ENCODE assay signal across 12 cellular contexts in genomic region chr12:29517265-29517664, GRCh38. TPM values are rescaled to one million over a fixed set of nuclear protein-coding genes. Genes with fewer than 3 reads are reported as not detected.
DNase-seq lines count a peak whose midpoint lies in the region; ATAC-seq and TF ChIP-seq lines count a peak whose summit lies in the region.
"Had no signal": no experiment of that assay in that cellular context is flagged by ENCODE, and none has a peak within 500 bp of the region (broad histone marks: within the 10 kb centered on the region; RNA-seq: fewer than 3 reads in every experiment).

No MANE protein-coding gene starts in this region.

- no peak for ATAC-seq in GM19395 (IDR thresholded peaks at IDR 0.05; ENCODE audit: unreplicated experiment)
- ATAC-seq: activated naive CD4-positive, alpha-beta T cell treated with anti-CD3 and anti-CD28 coated beads, Interleukin-2, amount 50 U/mL, for 72 hours had no signal

- intact Hi-C loops in vagina (cut with DNase I), result no loop called here

- no peak overlapping the region for H3K27ac ChIP-seq in vagina

- no peaks in the 10 kb centered on the region for H3K27me3 ChIP-seq in vagina

- no peaks in the 10 kb centered on the region for H3K36me3 ChIP-seq in vagina

- H3K4me3 ChIP-seq in choroid plexus epithelial cell (ENCODE audit: low read depth, low read length) (no peak overlapping the region), vagina (no peak overlapping the region)

- TF ChIP-seq POLR2A in vagina (IDR thresholded peaks at IDR 0.05), result no peak

- H3K9me3 ChIP-seq in vagina, result no peaks in the 10 kb centered on the region

- TF ChIP-seq CTCF in choroid plexus epithelial cell (conservative IDR thresholded peaks at IDR 0.05; ENCODE audit: low read depth, low read length) (peak; percentile 7), vagina (IDR thresholded peaks at IDR 0.05) (no peak)

- no peaks in the 10 kb centered on the region for H3K4me1 ChIP-seq in vagina

- DNase-seq in NCI-H748 (lab: John Stamatoyannopoulos, UW; ENCODE audit: unreplicated experiment) (peak; percentile 11), NCI-H748 treated with DMSO at 0.1 percent for 48 hours (lab: John Stamatoyannopoulos, UW) (no peak), NCI-H1105 (lab: John Stamatoyannopoulos, UW) (peak; percentile 23), choroid plexus epithelial cell (ENCODE audit: low read depth) (no peak), pons (ENCODE audit: low spot score) (peak; percentile 50), vagina (ENCODE audit: extremely low spot score in 2 of 2) (no peak), glomerular visceral epithelial cell (ENCODE audit: extremely low spot score) (no peak)
- DNase-seq: cortex of kidney; DMS79 treated with DMSO at 0.1 percent for 48 hours; stimulated activated CD4-positive, alpha-beta T cell treated with anti-CD3 and anti-CD28 coated beads, Interleukin-12 subunit alpha, Interleukin-12 subunit beta, amount 100 ng/mL, for 4 hours had no signal

RNA-seq across cellular contexts. Expression of gene OVCH1, which starts 19.8 kb away (rescaled TPM):
- total RNA-seq in vagina, result 0.25 TPM
- total RNA-seq: activated naive CD4-positive, alpha-beta T cell treated with anti-CD3 and anti-CD28 coated beads, Interleukin-2, amount 50 U/mL, for 72 hours had no signal

Comparison
In these comparisons a context has a peak if more than half of its experiments do, and no peak if none do; other contexts are left out.
1. DNase-seq: peak in NCI-H748 (single experiment), NCI-H1105 (single experiment) and pons (single experiment); none in NCI-H748 treated with DMSO at 0.1 percent for 48 hours (single experiment), choroid plexus epithelial cell (single experiment), vagina (0 of 2) and glomerular visceral epithelial cell (single experiment).